ENCODE assay signal across 1 cellular context in genomic region chr2:241913703-241914102, GRCh38.
TF ChIP-seq lines count a peak whose summit lies in the region.

No MANE protein-coding gene starts in this region.

TF ChIP-seq in K562, 482 proteins besides CTCF, POLR2A, EP300 and RAD21:
- TF ChIP-seq TAF9B (IDR thresholded peaks at IDR 0.05; ENCODE audit: partially characterized antibody): no peak
- TF ChIP-seq ZNF668 (CRISPR knock-in tag; IDR thresholded peaks at IDR 0.05): no peak
- TF ChIP-seq ZNF316 (IDR thresholded peaks at IDR 0.05): peak; percentile 85
- no peak for TF ChIP-seq POLR3A (IDR thresholded peaks at IDR 0.05; ENCODE audit: borderline replicate concordance, extremely low read depth, insufficient read depth, insufficient read length)
- no peak for TF ChIP-seq ZNF436 (CRISPR knock-in tag; IDR thresholded peaks at IDR 0.05)
- no peak for TF ChIP-seq RBM17 (IDR thresholded peaks at IDR 0.05; ENCODE audit: borderline replicate concordance, low read depth, low read length)
- no peak for TF ChIP-seq FOXK1 (CRISPR knock-in tag; IDR thresholded peaks at IDR 0.05; ENCODE audit: borderline replicate concordance)
- TF ChIP-seq ZZZ3 (IDR thresholded peaks at IDR 0.05): no peak
- no peak for TF ChIP-seq LCOR (CRISPR knock-in tag; IDR thresholded peaks at IDR 0.05)
- peak; percentile 85 for TF ChIP-seq MAFK (IDR thresholded peaks at IDR 0.05; ENCODE audit: low read length)
- peak; percentile 86 for TF ChIP-seq MAFF (IDR thresholded peaks at IDR 0.05; ENCODE audit: low read length)
- no peak for TF ChIP-seq JUND (IDR thresholded peaks at IDR 0.05; ENCODE audit: borderline replicate concordance, low read depth, low read length)
- no peak for TF ChIP-seq JUND (tag; IDR thresholded peaks at IDR 0.05; ENCODE audit: borderline replicate concordance, low read depth, low read length)
- peak; percentile 58 for TF ChIP-seq MAFG (tag; conservative IDR thresholded peaks at IDR 0.05)
- TF ChIP-seq C11orf30 (IDR thresholded peaks at IDR 0.05; ENCODE audit: low read depth): peak; percentile 68
- no peak for TF ChIP-seq SP1 (CRISPR knock-in tag; IDR thresholded peaks at IDR 0.05)
- no peak for TF ChIP-seq BMI1 (IDR thresholded peaks at IDR 0.05; ENCODE audit: low read length)
